In genomic region chr9:19379283-19379682, GRCh38 we compare ENCODE assay signal across 9 cellular contexts. TPM values are rescaled to one million over a fixed set of nuclear protein-coding genes. Genes with fewer than 3 reads are reported as not detected.
DNase-seq lines count a peak whose midpoint lies in the region; ATAC-seq, FAIRE-seq and TF ChIP-seq lines count a peak whose summit lies in the region.
"Had no signal": no experiment of that assay in that cellular context is flagged by ENCODE, and none has a peak within 500 bp of the region (broad histone marks: within the 10 kb centered on the region; RNA-seq: fewer than 3 reads in every experiment).

No MANE protein-coding gene starts in this region.

- H3K27me3 ChIP-seq in AG04450 (ENCODE audit: control insufficient read depth, insufficient read depth, low read length) (no peaks in the 10 kb centered on the region), KMS-11 (ENCODE audit: insufficient read depth, low read depth) (no peaks in the 10 kb centered on the region), bronchial epithelial cell (ENCODE audit: control insufficient read depth, insufficient read depth, low read length) (no peaks in the 10 kb centered on the region), mucosa of rectum (ENCODE audit: control insufficient read depth in 2 of 2, insufficient read depth in 2 of 2, low read length in 2 of 2) (no peaks in the 10 kb centered on the region)

- H3K4me3 ChIP-seq in AG04450 (ENCODE audit: low read depth, low read length) (peak overlapping the region; percentile 91), KMS-11 (IDR thresholded peaks at IDR 0.05; ENCODE audit: insufficient read depth, low read depth, low read length) (peak overlapping the region; percentile 50), bronchial epithelial cell (ENCODE audit: low read depth, low read length) (peak overlapping the region; percentile 68), mucosa of rectum (ENCODE audit: low read length in 2 of 2) (peak overlapping the region; percentile 86 to 98)

- H3K9ac ChIP-seq in KMS-11, result peak overlapping the region; percentile 99
- H3K9ac ChIP-seq in mucosa of rectum (ENCODE audit: low read depth in 1 of 2, low read length in 2 of 2), result peak overlapping the region; percentile 89 to 96

- peaks cover 24% of the 10 kb centered on the region for H3K4me1 ChIP-seq in KMS-11 (ENCODE audit: low read depth, poor library complexity, severe bottlenecking)
- H3K4me1 ChIP-seq in mucosa of rectum (ENCODE audit: control insufficient read depth in 2 of 2, insufficient read depth in 2 of 2, low read length in 2 of 2), result peaks cover 16 to 17% of the 10 kb centered on the region in 2 donors

- peak overlapping the region; percentile 85 for H3K27ac ChIP-seq in AG04450 (ENCODE audit: low read depth, low read length)
- H3K27ac ChIP-seq in KMS-11, result peak overlapping the region; percentile 91
- H3K27ac ChIP-seq in mucosa of rectum (ENCODE audit: low read depth in 2 of 2, low read length in 2 of 2), result peak overlapping the region; percentile 87 to 95

- H3K9me3 ChIP-seq in AG04450 (ENCODE audit: control insufficient read depth, insufficient read depth, low read length) (no peaks in the 10 kb centered on the region), mucosa of rectum (ENCODE audit: control insufficient read depth in 2 of 2, low read length in 2 of 2) (no peaks in the 10 kb centered on the region)

- FAIRE-seq in bronchial epithelial cell (lab: Jason Lieb, UNC), result no peak
- FAIRE-seq: endometrium had no signal

- ATAC-seq in GM21619 (IDR thresholded peaks at IDR 0.05; ENCODE audit: unreplicated experiment) (no peak), GM21367 (IDR thresholded peaks at IDR 0.05; ENCODE audit: unreplicated experiment) (no peak)

- peak overlapping the region; percentile 94 for H3K4me2 ChIP-seq in KMS-11

- H3K36me3 ChIP-seq in KMS-11 (ENCODE audit: insufficient read depth) (peaks cover 31% of the 10 kb centered on the region), bronchial epithelial cell (ENCODE audit: control insufficient read depth, insufficient read depth, low read length) (peaks cover 19% of the 10 kb centered on the region), mucosa of rectum (ENCODE audit: control insufficient read depth in 2 of 2, insufficient read depth in 2 of 2, low read length in 2 of 2) (peaks cover 39 to 41% of the 10 kb centered on the region in 2 donors)

- H3K79me2 ChIP-seq in KMS-11 (ENCODE audit: insufficient read depth, low read depth), result peaks cover 36% of the 10 kb centered on the region

- H2AFZ ChIP-seq in KMS-11 (ENCODE audit: low read depth), result no peak overlapping the region

- CTCF ChIA-PET in AG04450 (lab: Charles Lee), result interaction anchor here (1.2 to 1.6 kb wide), 3 partner anchors 78 to 330 kb away, joined by 3 to 5 read pairs (median 4); partner anchors contain the start of gene RRAGA

- no peak for DNase-seq in AG04450 (ENCODE audit: low read depth, low spot score)
- no peak for DNase-seq in bronchial epithelial cell (ENCODE audit: low read depth)
- no peak for DNase-seq in activated effector memory CD4-positive, alpha-beta T cell treated with anti-CD3 and anti-CD28 coated beads, Interleukin-2, amount 50 U/mL, for 16 hours
- DNase-seq in NCI-H2227 (lab: John Stamatoyannopoulos, UW; ENCODE audit: unreplicated experiment), result no peak

- H4K20me1 ChIP-seq in KMS-11 (ENCODE audit: insufficient read depth), result peaks cover 15% of the 10 kb centered on the region

- POLR2A ChIA-PET in AG04450 (lab: Yijun Ruan, JAX), result interaction anchor here (1.2 to 1.3 kb wide), 4 partner anchors 30 to 149 kb away, joined by 3 to 6 read pairs (median 5); partner anchors contain the start of genes ACER2 and DENND4C

- no peak for TF ChIP-seq CTCF in AG04450 (IDR thresholded peaks at IDR 0.05; ENCODE audit: low read depth, low read length)
- TF ChIP-seq CTCF in KMS-11 (conservative IDR thresholded peaks at IDR 0.05; ENCODE audit: low read depth, low read length), result no peak
- TF ChIP-seq CTCF in bronchial epithelial cell (IDR thresholded peaks at IDR 0.05; ENCODE audit: insufficient read depth, low read length, severe bottlenecking), result no peak

RNA-seq across cellular contexts. Expression of gene RPS6, which starts 0.8 kb away (rescaled TPM):
- polyA plus RNA-seq in AG04450 (2011; rRNA removed), result 3,064 and 3,310 TPM in 2 replicates
- 623 and 670 TPM in 2 replicates for polyA minus RNA-seq in AG04450 (2011; rRNA and poly(A)+ RNA removed)
- total RNA-seq in bronchial epithelial cell, result 3,215 and 3,657 TPM in 2 replicates

RNA-seq across cellular contexts. Expression of gene ACER2, which starts 29.5 kb away (rescaled TPM):
- 1.6 and 2.3 TPM in 2 replicates for polyA plus RNA-seq in AG04450 (2011; rRNA removed)
- polyA minus RNA-seq in AG04450 (2011; rRNA and poly(A)+ RNA removed), result 5.1 and 8.1 TPM in 2 replicates
- 5.8 and 5.9 TPM in 2 replicates for total RNA-seq in bronchial epithelial cell
